Comparison of ENCODE assay signal across 8 cellular contexts in genomic region chr11:118241191-118242098, GRCh38. TPM values are rescaled to one million over a fixed set of nuclear protein-coding genes. Genes with fewer than 3 reads are reported as not detected.
A peak's percentile ranks its signal among the peaks of the same experiment; 100 is the strongest.
DNase-seq lines count a peak whose midpoint lies in the region; ATAC-seq and TF ChIP-seq lines count a peak whose summit lies in the region.

No MANE protein-coding gene starts in this region.

- CTCF ChIA-PET in activated CD4-positive, alpha-beta memory T cell treated with anti-CD3 and anti-CD28 coated beads for 36 hours (lab: Charles Lee) = interaction anchor here (0.6 to 3.4 kb wide), 14 partner anchors 9 to 197 kb away, joined by 3 to 10 read pairs (median 4); partner anchors contain the start of gene JAML

- H3K4me1 ChIP-seq in BE2C = no peaks in the 10 kb centered on the region

- H3K27me3 Mint-ChIP-seq in activated CD4-positive, alpha-beta memory T cell treated with anti-CD3 and anti-CD28 coated beads for 36 hours = no peaks in the 10 kb centered on the region

- H3K9me3 ChIP-seq in BE2C = no peaks in the 10 kb centered on the region

- POLR2A ChIA-PET in activated CD4-positive, alpha-beta memory T cell treated with anti-CD3 and anti-CD28 coated beads for 36 hours (lab: Charles Lee) = interaction anchor here (0.6 to 5.4 kb wide), 19 partner anchors 9 to 331 kb away, joined by 3 to 97 read pairs (median 7); partner anchors contain the start of genes ARCN1, CD3D, CD3E and JAML

- H3K36me3 ChIP-seq in BE2C = no peaks in the 10 kb centered on the region

- DNase-seq in CMK (ENCODE audit: low read depth) (peak; percentile 97), KG1 (lab: John Stamatoyannopoulos, UW) (peak; percentile 91), fibroblast of pulmonary artery (ENCODE audit: low read depth) (peak; percentile 29), BE2C (no peak), NCI-H2227 (lab: John Stamatoyannopoulos, UW; ENCODE audit: unreplicated experiment) (no peak)
- peak; percentile 84 for DNase-seq in activated CD4-positive, alpha-beta memory T cell treated with anti-CD3 and anti-CD28 coated beads for 36 hours
- DNase-seq in stimulated activated CD4-positive, alpha-beta T cell treated with anti-CD3 and anti-CD28 coated beads, Interleukin-15, amount 100 ng/mL, for 48 hours (ENCODE audit: low read depth in 2 of 2) = peak; percentile 61 to 67

- H3K4me3 ChIP-seq in fibroblast of pulmonary artery (replicated peaks; ENCODE audit: low read depth, low read length) (no peak overlapping the region), BE2C (ENCODE audit: low read depth, low read length) (no peak overlapping the region)

- peaks cover 88% of the 10 kb centered on the region for H3K4me1 Mint-ChIP-seq in activated CD4-positive, alpha-beta memory T cell treated with anti-CD3 and anti-CD28 coated beads for 36 hours (ENCODE audit: low read depth)

- H3K4me3 Mint-ChIP-seq in activated CD4-positive, alpha-beta memory T cell treated with anti-CD3 and anti-CD28 coated beads for 36 hours = peak overlapping the region; percentile 78

- no peak for TF ChIP-seq CTCF in fibroblast of pulmonary artery (IDR thresholded peaks at IDR 0.05; ENCODE audit: low read length, missing control alignments)
- TF ChIP-seq CTCF in BE2C (IDR thresholded peaks at IDR 0.05; ENCODE audit: low read depth, low read length) = no peak

- peaks cover 62% of the 10 kb centered on the region for H3K36me3 Mint-ChIP-seq in activated CD4-positive, alpha-beta memory T cell treated with anti-CD3 and anti-CD28 coated beads for 36 hours

- peak; percentile 91 for ATAC-seq in GM21447 (IDR thresholded peaks at IDR 0.05; ENCODE audit: unreplicated experiment)

- peaks cover 93% of the 10 kb centered on the region for H3K27me3 ChIP-seq in BE2C

- H3K27ac Mint-ChIP-seq in activated CD4-positive, alpha-beta memory T cell treated with anti-CD3 and anti-CD28 coated beads for 36 hours = peak overlapping the region; percentile 96

- intact Hi-C loops in activated CD4-positive, alpha-beta memory T cell treated with anti-CD3 and anti-CD28 coated beads for 36 hours (cut with micrococcal nuclease) = loop anchor here (1.0 to 10.0 kb wide), 11 partner anchors 9 to 631 kb away; partner anchors contain the start of genes CD3D, CD3E, CD3G and JAML

- no peaks in the 10 kb centered on the region for H3K9me3 Mint-ChIP-seq in activated CD4-positive, alpha-beta memory T cell treated with anti-CD3 and anti-CD28 coated beads for 36 hours

RNA-seq across cellular contexts. Expression of gene MPZL3, which starts 10.7 kb away (rescaled TPM):
- total RNA-seq in activated CD4-positive, alpha-beta memory T cell treated with anti-CD3 and anti-CD28 coated beads for 36 hours = 10 to 100 TPM; 47.3 to 49.0 TPM
- polyA plus RNA-seq in BE2C (2012; ENCODE audit: insufficient read depth, insufficient read length, low read depth) = 1.2 TPM

RNA-seq across cellular contexts. Expression of gene JAML, which starts 16.6 kb away (rescaled TPM):
- total RNA-seq in activated CD4-positive, alpha-beta memory T cell treated with anti-CD3 and anti-CD28 coated beads for 36 hours = 100 to 1,000 TPM; 155 to 163 TPM
- not detected for polyA plus RNA-seq in BE2C (2012; ENCODE audit: insufficient read depth, insufficient read length, low read depth)

RNA-seq across cellular contexts. Expression of gene MPZL2, which starts 22.7 kb away (rescaled TPM):
- 10 to 100 TPM; 15.8 to 17.8 TPM for total RNA-seq in activated CD4-positive, alpha-beta memory T cell treated with anti-CD3 and anti-CD28 coated beads for 36 hours
- polyA plus RNA-seq in BE2C (2012; ENCODE audit: insufficient read depth, insufficient read length, low read depth) = not detected

Comparison
In these comparisons a context has a peak if more than half of its experiments do, and no peak if none do; other contexts are left out.
1. DNase-seq: peak in CMK (single experiment), KG1 (single experiment), activated CD4-positive, alpha-beta memory T cell treated with anti-CD3 and anti-CD28 coated beads for 36 hours (single experiment), fibroblast of pulmonary artery (single experiment) and stimulated activated CD4-positive, alpha-beta T cell treated with anti-CD3 and anti-CD28 coated beads, Interleukin-15, amount 100 ng/mL, for 48 hours (2 of 2); none in BE2C (single experiment) and NCI-H2227 (single experiment).